8 cellular contexts compared by ENCODE assay signal in the genomic region with DNA sequence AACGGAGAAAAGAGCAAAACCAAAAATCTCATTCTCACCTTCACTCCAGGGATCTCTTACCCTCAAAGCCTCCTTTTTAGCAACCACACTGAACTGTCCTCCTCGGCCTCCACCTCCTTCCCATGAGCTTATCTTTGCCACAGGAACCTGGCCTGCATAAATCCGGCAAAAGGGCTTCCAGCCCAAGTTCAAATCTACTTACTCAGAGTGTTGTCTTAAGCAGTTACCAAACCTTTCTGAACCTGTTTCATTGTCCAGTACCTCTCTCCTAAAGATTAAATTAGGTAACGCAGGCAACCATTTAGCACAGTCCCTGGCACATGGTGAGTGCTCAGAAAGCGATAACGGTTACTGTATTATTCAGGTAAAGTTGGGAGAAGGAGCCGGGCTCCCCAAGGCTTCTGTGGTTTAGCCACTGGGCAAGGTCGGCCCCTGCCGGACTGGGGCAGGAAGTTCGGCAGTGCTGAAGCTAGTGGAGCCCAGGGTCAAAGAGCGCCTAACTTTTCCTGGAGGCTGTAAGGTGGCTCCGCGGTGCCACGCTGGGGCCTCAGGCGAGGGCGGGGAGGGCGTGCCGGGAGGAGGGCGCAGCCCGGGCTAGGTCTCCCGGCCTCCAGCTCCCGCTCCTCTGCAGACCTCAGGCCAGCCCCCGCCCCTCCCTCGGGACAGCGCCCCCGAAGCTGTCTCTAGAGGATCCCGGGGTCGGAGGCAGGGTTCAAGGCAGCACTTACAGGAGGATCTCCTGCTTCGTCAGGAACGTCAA. TPM values are rescaled to one million over a fixed set of nuclear protein-coding genes. Genes with fewer than 3 reads are reported as not detected.
DNase-seq lines count a peak whose midpoint lies in the region; ATAC-seq and TF ChIP-seq lines count a peak whose summit lies in the region.

No MANE protein-coding gene starts in this region.

- H3K4me1 Mint-ChIP-seq in activated naive CD8-positive, alpha-beta T cell treated with anti-CD3 and anti-CD28 coated beads for 36 hours: peaks cover 28% of the 10 kb centered on the region

- no peaks in the 10 kb centered on the region for H3K27me3 Mint-ChIP-seq in activated naive CD8-positive, alpha-beta T cell treated with anti-CD3 and anti-CD28 coated beads for 36 hours

- peak overlapping the region; percentile 81 for H3K9ac ChIP-seq in BLaER1

- no peaks in the 10 kb centered on the region for H3K27me3 ChIP-seq in BLaER1
- H3K27me3 ChIP-seq in SJSA1 (replicated peaks): no peaks in the 10 kb centered on the region
- no peaks in the 10 kb centered on the region for H3K27me3 ChIP-seq in sigmoid colon

- H3K4me3 Mint-ChIP-seq in activated naive CD8-positive, alpha-beta T cell treated with anti-CD3 and anti-CD28 coated beads for 36 hours: peak overlapping the region; percentile 95

- H3K4me3 ChIP-seq in BLaER1 (peak overlapping the region; percentile 87), SJSA1 (peak overlapping the region; percentile 83), sigmoid colon (peak overlapping the region; percentile 71 to 91 (median 83))

- peak in 1 of 2 experiments; percentile 56 for DNase-seq in SJSA1 (ENCODE audit: low read depth in 1 of 2, low spot score in 2 of 2)
- peak; percentile 75 for DNase-seq in activated naive CD8-positive, alpha-beta T cell treated with anti-CD3 and anti-CD28 coated beads for 36 hours
- DNase-seq in left ventricle myocardium superior: peak; percentile 75
- DNase-seq in sigmoid colon: peak; percentile 83
- DNase-seq in NCI-H1105 treated with DMSO at 0.1 percent for 48 hours (lab: John Stamatoyannopoulos, UW): no peak

- H4K20me1 ChIP-seq in BLaER1: peaks cover 34% of the 10 kb centered on the region

- peaks cover 33% of the 10 kb centered on the region for H3K36me3 Mint-ChIP-seq in activated naive CD8-positive, alpha-beta T cell treated with anti-CD3 and anti-CD28 coated beads for 36 hours

- no peaks in the 10 kb centered on the region for H3K9me3 Mint-ChIP-seq in activated naive CD8-positive, alpha-beta T cell treated with anti-CD3 and anti-CD28 coated beads for 36 hours

- peak overlapping the region; percentile 78 for H3K27ac ChIP-seq in BLaER1
- peak overlapping the region; percentile 59 for H3K27ac ChIP-seq in SJSA1
- peak overlapping the region; percentile 87 to 96 (median 92) for H3K27ac ChIP-seq in sigmoid colon

- no peak for TF ChIP-seq POLR2A in sigmoid colon (IDR thresholded peaks at IDR 0.05)

- no peaks in the 10 kb centered on the region for H3K9me3 ChIP-seq in BLaER1
- no peaks in the 10 kb centered on the region for H3K9me3 ChIP-seq in SJSA1 (replicated peaks)
- H3K9me3 ChIP-seq in sigmoid colon: no peaks in the 10 kb centered on the region

- intact Hi-C loops in left ventricle myocardium superior (cut with micrococcal nuclease): no loop called here
- intact Hi-C loops in sigmoid colon (cut with DNase I): loop anchor here (5.0 to 10.0 kb wide), 2 partner anchors 136 to 338 kb away; partner anchors contain the start of gene AP3S2

- WGBS in sigmoid colon, 2 donors: 1 to 3% methylated on average over 30 of the region's 30 CpGs

- TF ChIP-seq EP300 in sigmoid colon (IDR thresholded peaks at IDR 0.05): no peak

- H3K4me2 ChIP-seq in BLaER1: peak overlapping the region; percentile 94

- ATAC-seq in GM19025 (IDR thresholded peaks at IDR 0.05; ENCODE audit: low read depth, unreplicated experiment): peak; percentile 32
- ATAC-seq in HG03342 (IDR thresholded peaks at IDR 0.05; ENCODE audit: unreplicated experiment): peak; percentile 27
- peak; percentile 54 for ATAC-seq in left ventricle myocardium superior

- peak in 3 of 4 experiments; percentile 41 to 50 (median 49) for TF ChIP-seq CTCF in sigmoid colon (IDR thresholded peaks at IDR 0.05)

- peaks cover 47% of the 10 kb centered on the region for H3K4me1 ChIP-seq in BLaER1
- H3K4me1 ChIP-seq in SJSA1 (replicated peaks): peaks cover 23% of the 10 kb centered on the region
- H3K4me1 ChIP-seq in sigmoid colon: peaks cover 0 to 63% (median 53%) of the 10 kb centered on the region in 4 donors

- peak overlapping the region; percentile 88 for H3K27ac Mint-ChIP-seq in activated naive CD8-positive, alpha-beta T cell treated with anti-CD3 and anti-CD28 coated beads for 36 hours

- H3K36me3 ChIP-seq in BLaER1: peaks cover 45% of the 10 kb centered on the region
- peaks cover 43% of the 10 kb centered on the region for H3K36me3 ChIP-seq in SJSA1
- peaks cover 11 to 58% (median 24%) of the 10 kb centered on the region in 4 donors for H3K36me3 ChIP-seq in sigmoid colon

RNA-seq across cellular contexts. Expression of gene CIB1, which starts 0.6 kb away (rescaled TPM):
- total RNA-seq in SJSA1 (2014; rRNA removed; shearing (Covaris generic)): 30.1 and 36.8 TPM in 2 replicates
- total RNA-seq in activated naive CD8-positive, alpha-beta T cell treated with anti-CD3 and anti-CD28 coated beads for 36 hours: 100 to 1,000 TPM; 181 to 190 TPM
- 71.7 TPM for total RNA-seq in left ventricle myocardium superior
- total RNA-seq in sigmoid colon: 10 to 100 TPM; 18.6 to 35.7 (median 35.5) TPM
- polyA plus RNA-seq in sigmoid colon: 100 to 1,000 TPM; 283 to 436 (median 359) TPM

RNA-seq across cellular contexts. Expression of gene GDPGP1, which starts 0.9 kb away (rescaled TPM):
- 2.3 and 4.3 TPM in 2 replicates for total RNA-seq in SJSA1 (2014; rRNA removed; shearing (Covaris generic))
- 10 to 100 TPM in 1 of 2 experiments, 1 to 10 TPM in 1; 8.3 to 11.8 TPM for total RNA-seq in activated naive CD8-positive, alpha-beta T cell treated with anti-CD3 and anti-CD28 coated beads for 36 hours
- 13.8 TPM for total RNA-seq in left ventricle myocardium superior
- total RNA-seq in sigmoid colon: 1 to 10 TPM; 3.0 to 7.5 (median 5.4) TPM
- 10 to 100 TPM in 1 of 3 donors, 1 to 10 TPM in 2; 7.9 to 12.7 (median 9.0) TPM for polyA plus RNA-seq in sigmoid colon

RNA-seq across cellular contexts. Expression of gene TTLL13, which starts 16.2 kb away (rescaled TPM):
- not detected in 2 replicates for total RNA-seq in SJSA1 (2014; rRNA removed; shearing (Covaris generic))
- total RNA-seq in activated naive CD8-positive, alpha-beta T cell treated with anti-CD3 and anti-CD28 coated beads for 36 hours: under 1 TPM; 0.41 to 0.54 TPM
- 0.20 TPM for total RNA-seq in left ventricle myocardium superior
- total RNA-seq in sigmoid colon: not detected
- polyA plus RNA-seq in sigmoid colon: under 1 TPM in 1 of 3 donors, not detected in 2; 0.25 TPM

RNA-seq across cellular contexts. Expression of gene SEMA4B, which starts 32.0 kb away (rescaled TPM):
- 5.6 and 17.8 TPM in 2 replicates for total RNA-seq in SJSA1 (2014; rRNA removed; shearing (Covaris generic))
- 1 to 10 TPM; 3.0 to 4.1 TPM for total RNA-seq in activated naive CD8-positive, alpha-beta T cell treated with anti-CD3 and anti-CD28 coated beads for 36 hours
- 23.9 TPM for total RNA-seq in left ventricle myocardium superior
- 10 to 100 TPM; 42.0 to 72.4 (median 58.6) TPM for total RNA-seq in sigmoid colon
- polyA plus RNA-seq in sigmoid colon: 10 to 100 TPM; 10.6 to 94.5 (median 11.4) TPM

RNA-seq across cellular contexts. Expression of gene NGRN, which starts 32.4 kb away (rescaled TPM):
- total RNA-seq in SJSA1 (2014; rRNA removed; shearing (Covaris generic)): 138 and 157 TPM in 2 replicates
- 10 to 100 TPM; 24.3 TPM for total RNA-seq in activated naive CD8-positive, alpha-beta T cell treated with anti-CD3 and anti-CD28 coated beads for 36 hours
- 117 TPM for total RNA-seq in left ventricle myocardium superior
- total RNA-seq in sigmoid colon: 100 to 1,000 TPM in 3 of 4 donors, 10 to 100 TPM in 1; 81.2 to 139 (median 111) TPM
- polyA plus RNA-seq in sigmoid colon: 10 to 100 TPM; 43.2 to 66.7 (median 51.8) TPM
